8 cellular contexts compared by ENCODE assay signal in the genomic region with DNA sequence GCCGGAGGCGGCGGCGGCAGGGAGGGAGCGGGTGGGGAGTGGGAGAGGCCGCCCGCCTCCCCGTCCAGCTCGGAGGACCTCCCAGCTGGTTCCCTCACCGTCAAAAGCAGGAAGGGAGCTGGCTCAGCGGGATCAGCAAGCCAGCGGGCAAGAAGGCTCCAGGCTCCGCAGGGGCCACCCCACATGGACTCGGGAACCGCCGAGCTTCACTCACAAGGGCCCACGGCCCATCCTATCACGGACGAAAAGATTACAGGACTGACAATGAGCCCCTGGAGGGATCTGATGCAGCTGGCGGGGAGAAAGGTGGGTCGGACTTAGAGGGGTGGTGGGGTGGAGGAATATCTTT.
DNase-seq lines count a peak whose midpoint lies in the region; ATAC-seq, FAIRE-seq and TF ChIP-seq lines count a peak whose summit lies in the region.
"Not testable (repeated sequence)": the region's sequence is repeated elsewhere in the genome, so short reads cannot be mapped to it uniquely, and the experiment has no call there.

No MANE protein-coding gene starts in this region.

- H2BK15ac ChIP-seq in H1 (ENCODE audit: low read length), result not testable (repeated sequence)

- peak overlapping the region; percentile 42 for H3K4me3 Mint-ChIP-seq in activated T-cell treated with anti-CD3 and anti-CD28 coated beads, Interleukin-2, amount 50 U/mL, for 24 hours

- not testable (repeated sequence) for TF ChIP-seq POLR2A in H1 (IDR thresholded peaks at IDR 0.05; ENCODE audit: control extremely low read depth in 1 of 2, low read depth in 2 of 2, low read length in 2 of 2); uterus (IDR thresholded peaks at IDR 0.05)

- not testable (repeated sequence) for H3K9me3 Mint-ChIP-seq in activated T-cell treated with anti-CD3 and anti-CD28 coated beads, Interleukin-2, amount 50 U/mL, for 24 hours

- H3K4me1 ChIP-seq in H1 (replicated peaks in 1 of 4; ENCODE audit: control insufficient read depth in 3 of 4, insufficient read depth in 4 of 4, low read length in 3 of 4); kidney (ENCODE audit: control insufficient read depth in 1 of 2, insufficient read depth in 1 of 2, low read depth in 1 of 2, low read length in 2 of 2); uterus: not testable (repeated sequence)

- not testable (repeated sequence) for H4K8ac ChIP-seq in H1 (ENCODE audit: extremely low read depth, insufficient read depth, low read length)

- H3K79me1 ChIP-seq in H1 (ENCODE audit: low read depth, low read length), result not testable (repeated sequence)

- not testable (repeated sequence) for H4K5ac ChIP-seq in H1 (ENCODE audit: insufficient read length, low read depth, low read length)

- H3K23me2 ChIP-seq in H1 (ENCODE audit: low read depth, low read length), result not testable (repeated sequence)

- H3K9me3 ChIP-seq in H1 (ENCODE audit: insufficient read depth in 2 of 2, low read depth in 1 of 2, low read length in 1 of 2); kidney (ENCODE audit: control insufficient read depth in 1 of 2, low read length in 2 of 2); uterus: not testable (repeated sequence)

- not testable (repeated sequence) for H3K27me3 Mint-ChIP-seq in activated T-cell treated with anti-CD3 and anti-CD28 coated beads, Interleukin-2, amount 50 U/mL, for 24 hours

- not testable (repeated sequence) for H2AK5ac ChIP-seq in H1 (ENCODE audit: low read depth, low read length)

- H3K79me2 ChIP-seq in H1 (ENCODE audit: control insufficient read depth in 1 of 2, insufficient read depth in 2 of 2, low read length in 2 of 2), result not testable (repeated sequence)

- intact Hi-C loops in kidney (cut with DNase I); posterior vena cava (cut with DNase I); uterus (cut with DNase I; ENCODE audit: low total_unique reads): not testable (repeated sequence)

- not testable (repeated sequence) for H4K91ac ChIP-seq in H1 (replicated peaks; ENCODE audit: insufficient read length, low read length)

- 2% methylated on average over 9 of the region's 21 CpGs; no CpG with 5 or more reads in 1 of the 2 experiments for WGBS in H1 (ENCODE audit: extremely low coverage in 1 of 2, insufficient coverage in 1 of 2, insufficient read length in 1 of 2, insufficient replicate concordance in 2 of 2, low coverage in 1 of 2, low lambda C conversion rate in 2 of 2, missing lambda C conversion rate in 1 of 2), 2 experiments

- H2BK20ac ChIP-seq in H1 (ENCODE audit: low read length), result not testable (repeated sequence)

- H3K18ac ChIP-seq in H1 (ENCODE audit: extremely low read depth, low read length), result not testable (repeated sequence)

- peak overlapping the region; percentile 27 to 60; a peak in 3 of 4 replicates for H3K4me2 ChIP-seq in H1 (ENCODE audit: insufficient read depth in 1 of 2, low read depth in 2 of 2, low read length in 2 of 2)

- not testable (repeated sequence) for FAIRE-seq in H1 (lab: Jason Lieb, UNC); kidney (lab: Jason Lieb, UNC)

- not testable (repeated sequence) for TF ChIP-seq CTCF in GM06990 (IDR thresholded peaks at IDR 0.05; ENCODE audit: insufficient read depth, low read length, poor library complexity, severe bottlenecking); H1 (IDR thresholded peaks at IDR 0.05; ENCODE audit: control extremely low read depth in 1 of 3, insufficient read depth in 1 of 3, low read depth in 1 of 3, low read length in 3 of 3); kidney (IDR thresholded peaks at IDR 0.05; ENCODE audit: borderline replicate concordance, extremely low read depth, insufficient read depth); uterus (IDR thresholded peaks at IDR 0.05)

- CTCF ChIA-PET in H1 (lab: Charles Lee; ENCODE audit: partially characterized antibody), result not testable (repeated sequence)

- not testable (repeated sequence) for H2BK12ac ChIP-seq in H1 (ENCODE audit: low read depth, low read length)

- H2BK120ac ChIP-seq in H1 (replicated peaks; ENCODE audit: low read depth, low read length), result not testable (repeated sequence)

- not testable (repeated sequence) for H3K27ac ChIP-seq in H1 (ENCODE audit: low read depth, low read length); kidney (ENCODE audit: low read depth in 2 of 2, low read length in 2 of 2)
- H3K27ac ChIP-seq in uterus, result peak overlapping the region; percentile 64 to 80

- not testable (repeated sequence) for H2BK5ac ChIP-seq in H1 (ENCODE audit: low read depth, low read length)

- peak; percentile 15 for ATAC-seq in HG02884 (IDR thresholded peaks at IDR 0.05; ENCODE audit: unreplicated experiment)

- TF ChIP-seq EP300 in H1 (IDR thresholded peaks at IDR 0.05; ENCODE audit: borderline replicate concordance in 1 of 2, low read depth in 2 of 2, low read length in 2 of 2), result not testable (repeated sequence)

- not testable (repeated sequence) for H3K27ac Mint-ChIP-seq in activated T-cell treated with anti-CD3 and anti-CD28 coated beads, Interleukin-2, amount 50 U/mL, for 24 hours

- H3K23ac ChIP-seq in H1 (ENCODE audit: insufficient read length), result not testable (repeated sequence)

- not testable (repeated sequence) for H3K36me3 Mint-ChIP-seq in activated T-cell treated with anti-CD3 and anti-CD28 coated beads, Interleukin-2, amount 50 U/mL, for 24 hours (ENCODE audit: low read depth)

- not testable (repeated sequence) for H3K36me3 ChIP-seq in GM06990 (ENCODE audit: control insufficient read depth, insufficient read depth, low read length); H1 (ENCODE audit: control insufficient read depth in 2 of 4, insufficient read depth in 4 of 4, low read length in 3 of 4); kidney (ENCODE audit: control insufficient read depth in 1 of 2, insufficient read depth in 2 of 2, low read length in 2 of 2); uterus

- POLR2A ChIA-PET in H1 (lab: Charles Lee; ENCODE audit: partially characterized antibody), result not testable (repeated sequence)

- not testable (repeated sequence) for H2AFZ ChIP-seq in H1 (ENCODE audit: low read length)

- H3K9ac ChIP-seq in H1 (replicated peaks in 1 of 4; ENCODE audit: extremely low read depth in 1 of 4, low read depth in 3 of 4, low read length in 3 of 4); kidney (ENCODE audit: low read length in 2 of 2): not testable (repeated sequence)

- TF ChIP-seq RAD21 in H1 (IDR thresholded peaks at IDR 0.05 in 1 of 2, conservative IDR thresholded peaks at IDR 0.05 in 1 of 2; ENCODE audit: low read depth in 2 of 2, low read length in 2 of 2), result not testable (repeated sequence)

- H3K27me3 ChIP-seq in GM06990 (replicated peaks; ENCODE audit: control insufficient read depth, insufficient read depth, low read length); H1 (replicated peaks in 1 of 4; ENCODE audit: control insufficient read depth in 3 of 4, extremely low read depth in 1 of 4, insufficient read depth in 3 of 4, low read length in 3 of 4); uterus: not testable (repeated sequence)

- not testable (repeated sequence) for H3K14ac ChIP-seq in H1 (ENCODE audit: insufficient read length)

- DNase-seq in GM06990 (ENCODE audit: extremely low read depth, insufficient read length) (peak; percentile 6), NCI-H345 (lab: John Stamatoyannopoulos, UW) (peak; percentile 41), H1 (ENCODE audit: low read depth in 1 of 2, low spot score in 2 of 2) (peak in 1 of 2 experiments; percentile 58), kidney (peak; percentile 55), posterior vena cava (ENCODE audit: low spot score) (peak; percentile 76), uterus (peak in 1 of 2 donors; percentile 15)
- DNase-seq in activated T-cell treated with anti-CD3 and anti-CD28 coated beads, Interleukin-2, amount 50 U/mL, for 24 hours, result peak; percentile 56

- not testable (repeated sequence) for H3K4ac ChIP-seq in H1 (replicated peaks; ENCODE audit: insufficient read length, low read depth, low read length)

- H3K56ac ChIP-seq in H1 (replicated peaks; ENCODE audit: insufficient read length, low read depth, low read length), result not testable (repeated sequence)

- not testable (repeated sequence) for H4K20me1 ChIP-seq in H1 (replicated peaks in 1 of 2; ENCODE audit: control insufficient read depth in 1 of 2, insufficient read depth in 2 of 2, low read length in 2 of 2)

- H3K4me1 Mint-ChIP-seq in activated T-cell treated with anti-CD3 and anti-CD28 coated beads, Interleukin-2, amount 50 U/mL, for 24 hours (ENCODE audit: low read depth), result not testable (repeated sequence)

- H3K4me3 ChIP-seq in GM06990 (replicated peaks; ENCODE audit: low read depth, low read length); kidney (ENCODE audit: low read length in 2 of 2): not testable (repeated sequence)
- H3K4me3 ChIP-seq in H1 (ENCODE audit: extremely low read depth in 1 of 4, insufficient read depth in 2 of 4, low read depth in 3 of 4, low read length in 4 of 4), result peak overlapping the region in 2 of 4 experiments; percentile 35 to 56; a peak in 5 of 8 replicates
- H3K4me3 ChIP-seq in uterus, result peak overlapping the region; percentile 22 to 41
